Comparison of ENCODE assay signal across 10 cellular contexts in the genomic region with DNA sequence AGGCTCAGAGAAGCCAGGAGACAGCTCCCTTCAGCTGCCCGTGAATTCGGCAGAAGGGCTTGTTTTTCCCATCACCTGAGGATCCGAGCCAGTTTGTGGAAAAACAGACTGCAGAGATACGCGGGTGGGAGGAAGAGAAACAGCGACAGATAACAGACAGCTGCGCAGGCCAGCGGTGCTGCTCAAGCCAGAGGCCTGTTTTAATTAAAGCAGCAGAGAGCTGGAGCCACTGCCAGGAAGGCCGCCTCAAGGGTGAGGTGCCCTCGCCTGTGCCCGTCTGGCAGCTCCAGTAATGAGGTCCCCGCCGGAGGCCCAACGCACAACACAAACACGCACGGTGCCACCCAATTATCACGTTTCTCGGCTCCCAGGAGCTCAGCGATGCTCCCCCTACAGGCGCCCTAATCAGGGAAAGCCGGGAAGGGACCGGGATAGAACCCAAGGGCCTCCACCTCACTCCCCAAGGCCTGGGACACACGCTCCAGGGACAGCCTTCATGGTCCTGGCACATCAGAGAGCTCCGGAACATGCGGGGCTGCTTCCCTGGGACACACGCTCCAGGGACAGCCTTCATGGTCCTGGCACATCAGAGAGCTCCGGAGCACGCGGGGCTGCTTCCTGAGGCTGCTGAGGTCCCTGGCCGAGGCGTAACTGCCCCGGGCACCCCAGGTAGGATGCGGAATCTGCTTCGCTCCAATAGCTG.
DNase-seq lines count a peak whose midpoint lies in the region; ATAC-seq and TF ChIP-seq lines count a peak whose summit lies in the region.
"Had no signal": no experiment of that assay in that cellular context is flagged by ENCODE, and none has a peak within 500 bp of the region (broad histone marks: within the 10 kb centered on the region; RNA-seq: fewer than 3 reads in every experiment).

No MANE protein-coding gene starts in this region.

- peak; percentile 49 for DNase-seq in GM03348 (ENCODE audit: low spot score)
- DNase-seq in caudate nucleus (lab: John Stamatoyannopoulos, UW): peak in 5 of 61 donors; percentile 6 to 36 (median 17)
- peak; percentile 82 for DNase-seq in posterior vena cava (ENCODE audit: low spot score)
- no peak for DNase-seq in SHP77 (lab: John Stamatoyannopoulos, UW)
- no peak for DNase-seq in A673 (ENCODE audit: low spot score)
- DNase-seq: effector CD4-positive, alpha-beta T cell; T-cell had no signal

- H3K4me3 ChIP-seq in iPS-18a (ENCODE audit: low read length): no peak overlapping the region
- H3K4me3 ChIP-seq in A673 (ENCODE audit: low read depth, low read length, poor library complexity, severe bottlenecking): no peak overlapping the region

- H3K27ac ChIP-seq in caudate nucleus (ENCODE audit: low read depth, low read length) (peak overlapping the region; percentile 6), iPS-18a (ENCODE audit: low read length) (peak overlapping the region; percentile 24), A673 (ENCODE audit: low read depth, low read length, poor library complexity, severe bottlenecking) (no peak overlapping the region)

- CTCF ChIA-PET in A673 (lab: Charles Lee): no interaction called here

- POLR2A ChIA-PET in A673 (lab: Charles Lee; ENCODE audit: low non-redundant PET): no interaction called here

- H3K27me3 ChIP-seq in iPS-18a (ENCODE audit: control insufficient read depth, insufficient read depth, low read length) (no peaks in the 10 kb centered on the region), A673 (replicated peaks; ENCODE audit: insufficient read depth, low read depth, low read length, poor library complexity) (no peaks in the 10 kb centered on the region)

- peak overlapping the region; percentile 33 for H3K9ac ChIP-seq in iPS-18a (ENCODE audit: low read length)

- no peak for ATAC-seq in HG02852 (IDR thresholded peaks at IDR 0.05; ENCODE audit: unreplicated experiment)
- ATAC-seq in GM19467 (IDR thresholded peaks at IDR 0.05; ENCODE audit: unreplicated experiment): no peak
- ATAC-seq: T-cell had no signal

- H3K4me1 ChIP-seq in iPS-18a (ENCODE audit: control insufficient read depth, low read depth, low read length): peaks cover 16% of the 10 kb centered on the region
- no peaks in the 10 kb centered on the region for H3K4me1 ChIP-seq in A673 (ENCODE audit: insufficient read depth, low read length, poor library complexity, severe bottlenecking)

- intact Hi-C loops in posterior vena cava (cut with DNase I) (loop anchor here (2.0 to 10.0 kb wide), 2 partner anchors 73 to 151 kb away; partner anchors contain the start of gene PDGFA (in 1 of the 2)), A673 (cut with micrococcal nuclease; ENCODE audit: unreplicated experiment) (no loop called here)

- BruUV-seq in A673 (replicated peaks; lab: Mats Ljungman, UMichigan): no TSS peak

- TF ChIP-seq CTCF in A673 (conservative IDR thresholded peaks at IDR 0.05; ENCODE audit: low read depth, low read length): no peak

- H3K36me3 ChIP-seq in iPS-18a (ENCODE audit: control insufficient read depth, low read depth, low read length): peaks cover 3% of the 10 kb centered on the region
- no peaks in the 10 kb centered on the region for H3K36me3 ChIP-seq in A673 (ENCODE audit: insufficient read depth, low read length, poor library complexity, severe bottlenecking)

- H3K9me3 ChIP-seq in iPS-18a (ENCODE audit: control insufficient read depth, low read depth, low read length) (no peaks in the 10 kb centered on the region), A673 (ENCODE audit: low read depth, low read length, poor library complexity, severe bottlenecking) (no peaks in the 10 kb centered on the region)

Comparison
In these comparisons a context has a peak if more than half of its experiments do, and no peak if none do; other contexts are left out.
1. DNase-seq: peak in GM03348 (single experiment) and posterior vena cava (single experiment); none in SHP77 (0 of 2) and A673 (single experiment).